In the genomic region with DNA sequence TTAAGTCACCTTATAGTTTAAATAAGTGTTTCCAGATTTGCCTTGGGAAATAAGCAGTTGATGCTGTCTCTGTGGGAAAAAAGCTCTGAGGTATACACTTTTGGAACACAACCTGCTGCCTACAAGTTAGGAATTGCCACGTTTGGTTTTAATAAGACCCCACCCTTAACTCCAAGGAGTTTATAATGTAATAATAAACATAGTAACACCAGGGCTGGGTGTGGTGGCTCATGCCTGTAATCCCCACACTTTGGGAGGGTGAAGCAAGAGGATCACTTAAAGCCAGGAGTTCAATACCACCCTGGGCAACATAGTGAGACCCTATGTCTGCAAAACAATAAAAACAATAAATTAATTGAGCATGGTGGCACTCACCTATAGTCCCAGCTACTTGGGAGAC, we compare ENCODE assay signal across 35 cellular contexts. TPM values are rescaled to one million over a fixed set of nuclear protein-coding genes. Genes with fewer than 3 reads are reported as not detected.
"Had no signal": no experiment of that assay in that cellular context is flagged by ENCODE, and none has a peak within 500 bp of the region (broad histone marks: within the 10 kb centered on the region; RNA-seq: fewer than 3 reads in every experiment).

No MANE protein-coding gene starts in this region.

- H3K9me3 ChIP-seq: ascending aorta, Peyer's patch, SJSA1, SK-N-SH had no signal

- H3K27me3 ChIP-seq: ascending aorta, cardiac muscle cell, Peyer's patch, SJSA1 had no signal

- H3K4me3 ChIP-seq: ascending aorta, cardiac muscle cell, Peyer's patch, SJSA1 had no signal

- DNase-seq: activated B cell treated with CpG ODN at 0.5 μM for 24 hours; activated CD4-positive, alpha-beta memory T cell treated with anti-CD3 and anti-CD28 coated beads for 36 hours; activated CD4-positive, alpha-beta T cell treated with anti-CD3 and anti-CD28 coated beads for 4 hours; activated CD4-positive, alpha-beta T cell treated with anti-CD3 and anti-CD28 coated beads, Interleukin-2, amount 50 U/mL, for 1 hour; activated CD4-positive, CD25-positive, alpha-beta regulatory T cell treated with anti-CD3 and anti-CD28 coated beads, Interleukin-2, amount 50 U/mL, for 72 hours; activated CD8-positive, alpha-beta memory T cell treated with anti-CD3 and anti-CD28 coated beads, Interleukin-2, amount 50 U/mL, for 4 hours; activated naive CD4-positive, alpha-beta T cell; activated naive CD4-positive, alpha-beta T cell treated with anti-CD3 and anti-CD28 coated beads, Interleukin-2, amount 50 U/mL, for 16 hours; activated naive CD8-positive, alpha-beta T cell treated with anti-CD3 and anti-CD28 coated beads for 36 hours; activated T-cell treated with anti-CD3 and anti-CD28 coated beads for 4 hours; activated T-cell treated with anti-CD3 and anti-CD28 coated beads, Interleukin-2, amount 50 U/mL, for 4 hours; amygdala; Karpas-422; KBM-7; NCI-H1105; NCI-H1417 treated with DMSO at 0.1 percent for 48 hours; NCI-H2081; NCI-H345; NCI-H510A; NCI-H526; NCI-H748 treated with DMSO at 0.1 percent for 48 hours; NK-92 treated with Interleukin-12 subunit alpha and Interleukin-12 subunit beta, amount 100 ng/mL, for 24 hours; PC-3; RPMI8226; SHP77 treated with DMSO at 0.1 percent for 48 hours; SK-N-SH; T-cell; T-helper 17 cell; T-helper 9 cell had no signal

- H3K9ac ChIP-seq: SK-N-SH had no signal

- H3K27ac ChIP-seq: ascending aorta, cardiac muscle cell, Peyer's patch, SJSA1, VCaP had no signal

- ATAC-seq: activated T-cell treated with anti-CD3 and anti-CD28 coated beads, Interleukin-2, amount 50 U/mL, for 4 hours; PC-3; T-cell; T-helper 17 cell had no signal

- H3K36me3 ChIP-seq: ascending aorta, cardiac muscle cell, Peyer's patch, SJSA1 had no signal

RNA-seq across cellular contexts. Expression of gene TMC7, which starts 41.7 kb away (rescaled TPM):
- total RNA-seq: activated B cell treated with CpG ODN at 0.5 μM for 24 hours; activated CD4-positive, alpha-beta memory T cell treated with anti-CD3 and anti-CD28 coated beads for 36 hours; activated naive CD8-positive, alpha-beta T cell treated with anti-CD3 and anti-CD28 coated beads for 36 hours; activated T-cell treated with anti-CD3 and anti-CD28 coated beads, Interleukin-2, amount 50 U/mL, for 4 hours; activated T-helper 1 cell treated with anti-CD3 and anti-CD28 coated beads, Interleukin-12 subunit alpha, Interleukin-12 subunit beta, Interleukin-2, Interleukin-4 antibody, amounts not matched to agents 30 ng/mL and 10 ng/mL and 1 ng/mL, durations not matched to agents 14 hours and 24 hours and 36 hours; T-helper 17 cell had no signal
